23 cellular contexts compared by ENCODE assay signal in the genomic region with DNA sequence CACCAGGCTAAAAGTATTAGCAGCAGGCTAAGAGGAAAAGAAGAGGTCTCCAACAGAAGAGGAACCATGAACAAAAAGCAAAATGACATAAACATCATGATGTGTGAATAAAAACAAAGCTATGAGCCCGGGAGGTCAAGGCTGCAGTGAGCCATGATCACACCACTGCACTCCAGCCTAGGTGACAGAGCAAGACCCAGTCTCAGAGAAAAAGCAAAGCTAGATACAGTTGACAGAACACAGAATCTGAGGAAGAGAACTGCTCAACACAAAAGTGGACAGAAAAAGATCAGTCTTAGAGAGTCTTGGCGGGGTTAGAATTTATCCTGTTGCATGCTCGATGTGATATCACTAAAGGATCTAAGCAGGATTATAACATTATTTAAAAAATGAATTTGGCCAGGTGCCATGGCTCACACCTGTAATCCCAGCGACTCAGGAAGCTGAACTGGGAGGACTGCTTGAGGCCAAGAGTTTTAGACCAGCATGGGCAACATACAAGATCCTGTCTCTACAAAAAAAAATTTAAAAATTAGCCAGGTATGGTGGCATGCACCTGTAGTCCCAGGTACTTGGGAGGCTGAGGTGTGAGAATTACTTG. TPM values are rescaled to one million over a fixed set of nuclear protein-coding genes. Genes with fewer than 3 reads are reported as not detected.
A peak's percentile ranks its signal among the peaks of the same experiment; 100 is the strongest.
DNase-seq lines count a peak whose midpoint lies in the region; ATAC-seq, FAIRE-seq and TF ChIP-seq lines count a peak whose summit lies in the region.
"Had no signal": no experiment of that assay in that cellular context is flagged by ENCODE, and none has a peak within 500 bp of the region (broad histone marks: within the 10 kb centered on the region; RNA-seq: fewer than 3 reads in every experiment).

No MANE protein-coding gene starts in this region.

- POLR2A ChIA-PET in HepG2 (lab: Yijun Ruan, JAX) = interaction anchor here (0.5 to 3.3 kb wide), 7 partner anchors 30 to 86 kb away, joined by 3 to 28 read pairs (median 6); a partner anchor contains a TSS

- ATAC-seq in heart left ventricle (no peak), HepG2 (peak; percentile 85), mucosa of descending colon (no peak)
- ATAC-seq: activated CD4-positive, CD25-positive, alpha-beta regulatory T cell treated with anti-CD3 and anti-CD28 coated beads, Interleukin-2, amount 50 U/mL, for 24 hours; activated naive CD4-positive, alpha-beta T cell treated with anti-CD3 and anti-CD28 coated beads, Interleukin-2, amount 50 U/mL, for 72 hours had no signal

- TF ChIP-seq POLR2A in heart left ventricle (IDR thresholded peaks at IDR 0.05) = no peak
- TF ChIP-seq POLR2A in HepG2 (IDR thresholded peaks at IDR 0.05; ENCODE audit: insufficient read depth in 1 of 2, low read depth in 2 of 2, low read length in 2 of 2) = no peak
- no peak for TF ChIP-seq POLR2A in uterus (IDR thresholded peaks at IDR 0.05)

- TF ChIP-seq EP300 in HepG2 (IDR thresholded peaks at IDR 0.05; ENCODE audit: low read depth in 2 of 2, low read length in 2 of 2) (no peak), HepG2 (CRISPR knock-in tag; IDR thresholded peaks at IDR 0.05; ENCODE audit: borderline replicate concordance) (0 out of 2 replicates have a peak, but pooled peaks have one; percentile 1)

- H3K27ac ChIP-seq in heart left ventricle (peak overlapping the region in 10 of 12 donors; percentile 13 to 87 (median 77)), VCaP (peak overlapping the region; percentile 92), HepG2 (ENCODE audit: extremely low read length, insufficient read depth, low read length) (peak overlapping the region; percentile 78), uterus (peak overlapping the region; percentile 75 to 88)

- H3K4me3 ChIP-seq in heart left ventricle (no peak overlapping the region), HepG2 (replicated peaks in 1 of 3; ENCODE audit: insufficient read depth in 1 of 3, low read depth in 2 of 3, low read length in 3 of 3) (no peak overlapping the region), uterus (no peak overlapping the region), mucosa of descending colon (no peak overlapping the region)
- H3K4me3 ChIP-seq: left lung, right lobe of liver had no signal

- peaks cover 40% of the 10 kb centered on the region for H3K79me2 ChIP-seq in HepG2 (ENCODE audit: insufficient read depth, low read length)

- no peaks in the 10 kb centered on the region for H4K20me1 ChIP-seq in HepG2 (ENCODE audit: insufficient read depth, low read length)

- H3K9me3 ChIP-seq in heart left ventricle (peaks cover 0 to 7% (median 0%) of the 10 kb centered on the region in 12 donors), HepG2 (ENCODE audit: low read length) (no peaks in the 10 kb centered on the region), uterus (no peaks in the 10 kb centered on the region), mucosa of descending colon (no peaks in the 10 kb centered on the region)
- H3K9me3 ChIP-seq: left lung, right lobe of liver had no signal

- H3K4me1 ChIP-seq in heart left ventricle (peaks cover 0 to 52% (median 47%) of the 10 kb centered on the region in 12 donors), HepG2 (ENCODE audit: insufficient read depth, low read length) (peaks cover 65% of the 10 kb centered on the region), uterus (no peaks in the 10 kb centered on the region), mucosa of descending colon (ENCODE audit: low read depth) (peaks cover 4% of the 10 kb centered on the region)

- CTCF ChIA-PET in HepG2 (lab: Yijun Ruan, JAX; ENCODE audit: low intra/inter-chr PET ratio, low total read pairs) = no interaction called here

- H3K4me2 ChIP-seq in HepG2 (ENCODE audit: low read depth, low read length) = peak overlapping the region; percentile 72

- H2AFZ ChIP-seq in HepG2 (ENCODE audit: low read length) = no peak overlapping the region

- H3K9ac ChIP-seq in HepG2 (ENCODE audit: insufficient read depth, low read depth, low read length) = peak overlapping the region; percentile 10; the same call in 1 of the 2 replicates

- BruUV-seq in HepG2 (replicated peaks; lab: Mats Ljungman, UMichigan) = no TSS peak

- H3K27me3 ChIP-seq in heart left ventricle (no peaks in the 10 kb centered on the region), HepG2 (ENCODE audit: control insufficient read depth in 1 of 2, insufficient read depth in 2 of 2, low read length in 2 of 2) (no peaks in the 10 kb centered on the region; a peak in 1 of 5 replicates), uterus (no peaks in the 10 kb centered on the region)
- H3K27me3 ChIP-seq: left lung, right lobe of liver had no signal

- FAIRE-seq in HepG2 (lab: Jason Lieb, UNC) = no peak
- FAIRE-seq: H1, urothelium cell line had no signal

- peaks cover 0 to 41% (median 23%) of the 10 kb centered on the region in 9 donors for H3K36me3 ChIP-seq in heart left ventricle
- peaks cover 0 to 9% of the 10 kb centered on the region in 2 experiments; a peak in 1 of 5 replicates for H3K36me3 ChIP-seq in HepG2 (replicated peaks in 1 of 2; ENCODE audit: control insufficient read depth in 1 of 2, insufficient read depth in 2 of 2, low read length in 2 of 2)
- no peaks in the 10 kb centered on the region for H3K36me3 ChIP-seq in uterus
- no peaks in the 10 kb centered on the region for H3K36me3 ChIP-seq in mucosa of descending colon (ENCODE audit: low read depth)
- H3K36me3 ChIP-seq: right lobe of liver had no signal

- no peak for DNase-seq in heart left ventricle
- no peak for DNase-seq in cardiac septum (ENCODE audit: low spot score)
- peak; percentile 34 for DNase-seq in HepG2 (ENCODE audit: low spot score)
- no peak for DNase-seq in uterus
- DNase-seq in activated CD4-positive, alpha-beta T cell treated with anti-CD3 and anti-CD28 coated beads for 48 hours = no peak
- no peak for DNase-seq in mucosa of descending colon
- no peak for DNase-seq in OCI-M2 (lab: John Stamatoyannopoulos, UW; ENCODE audit: unreplicated experiment)
- DNase-seq: activated T-cell treated with anti-CD3 and anti-CD28 coated beads for 4 hours; cerebellar nuclear complex; hypothalamus; KBM-7; left lung; naive B cell; NCI-H1436; NCI-H446; OCI-M1; right lobe of liver; stimulated activated CD4-positive, alpha-beta T cell treated with anti-CD3 and anti-CD28 coated beads, Interleukin-4, amount 100 ng/mL, for 4 hours had no signal

- WGBS in heart left ventricle, 4 donors = 66 to 75% (median 68%) methylated on average over 4 of the region's 4 CpGs
- 54% methylated on average over 4 of the region's 4 CpGs for WGBS in HepG2 (ENCODE audit: low lambda C conversion rate)

- intact Hi-C loops in heart left ventricle (cut with DNase I) = loop anchor here in 2 of 10 donors (2.0 to 5.0 kb wide), 2 partner anchors 35 to 48 kb away; no protein-coding TSS in a partner anchor
- intact Hi-C loops in cardiac septum (cut with DNase I) = no loop called here
- intact Hi-C loops in HepG2 (cut with micrococcal nuclease; ENCODE audit: unreplicated experiment) = no loop called here
- intact Hi-C loops in uterus (cut with DNase I; ENCODE audit: low total_unique reads) = no loop called here
- intact Hi-C loops in mucosa of descending colon (cut with DNase I, micrococcal nuclease) = no loop called here

- in situ Hi-C loops in HepG2 (cut with HindIII; ENCODE audit: extremely low pct_ligation_motif_present, low pct_unique_long_range_greater_than_20kb) = no loop called here

- TF ChIP-seq RAD21 in HepG2 (CRISPR knock-in tag; IDR thresholded peaks at IDR 0.05) = no peak

- TF ChIP-seq CTCF in heart left ventricle (IDR thresholded peaks at IDR 0.05) = no peak
- TF ChIP-seq CTCF in VCaP (conservative IDR thresholded peaks at IDR 0.05) = no peak
- TF ChIP-seq CTCF in HepG2 (CRISPR knock-in tag; IDR thresholded peaks at IDR 0.05) = no peak
- TF ChIP-seq CTCF in uterus (IDR thresholded peaks at IDR 0.05) = no peak
- TF ChIP-seq CTCF in mucosa of descending colon (IDR thresholded peaks at IDR 0.05) = no peak

TF ChIP-seq in HepG2, 621 proteins besides CTCF, POLR2A, EP300 and RAD21 (continues in another document):
- 0 out of 2 replicates have a peak, but pooled peaks have one; percentile 11 for TF ChIP-seq HMG20A (CRISPR knock-in tag; IDR thresholded peaks at IDR 0.05; ENCODE audit: borderline replicate concordance)
- TF ChIP-seq ZNF367 (CRISPR knock-in tag; IDR thresholded peaks at IDR 0.05; ENCODE audit: borderline replicate concordance) = no peak

RNA-seq across cellular contexts. Expression of a gene that starts 37.5 kb away (rescaled TPM):
- total RNA-seq in heart left ventricle (10 to 100 TPM; 32.0 to 70.6 (median 49.1) TPM), cardiac septum (94.0 TPM), HepG2 (2016; rRNA removed; fragmentation: Illumina TruSeq; extraction: Trizol) (40.6 and 51.5 TPM in 2 replicates), uterus (100 to 1,000 TPM in 2 of 4 donors, 10 to 100 TPM in 2; 12.3 to 134 (median 99.4) TPM), mucosa of descending colon (100 to 1,000 TPM in 2 of 3 donors, 10 to 100 TPM in 1; 84.9 to 105 (median 105) TPM)
- polyA plus RNA-seq in heart left ventricle (10 to 100 TPM; 26.2 to 38.9 TPM), HepG2 (2011; rRNA removed) (53.3 and 55.2 TPM in 2 replicates)
- 14.0 and 14.6 TPM in 2 replicates for total RNA-seq in HepG2 (2016; cell fraction: cytosol; rRNA removed; fragmentation: Illumina TruSeq; extraction: Trizol; ENCODE audit: low read depth)
- total RNA-seq in HepG2 (2016; cell fraction: insoluble cytoplasmic fraction; rRNA removed; fragmentation: Illumina TruSeq; extraction: Trizol) = 41.6 and 53.9 TPM in 2 replicates
- 20.7 and 21.7 TPM in 2 replicates for total RNA-seq in HepG2 (2016; cell fraction: membrane; rRNA removed; fragmentation: Illumina TruSeq; extraction: Trizol)
- total RNA-seq in HepG2 (2016; cell fraction: nucleus; rRNA removed; fragmentation: Illumina TruSeq; extraction: Trizol) = 45.1 and 47.6 TPM in 2 replicates
- 31.0 and 44.8 TPM in 2 replicates for polyA plus RNA-seq in HepG2 (2011; cell fraction: cytosol; rRNA removed)
- polyA plus RNA-seq in HepG2 (2011; cell fraction: nucleus; rRNA removed) = 26.5 and 38.0 TPM in 2 replicates
- 47.1 and 62.0 TPM in 2 replicates for polyA plus RNA-seq in HepG2 (2012)
- 4.3 and 4.4 TPM in 2 replicates for polyA plus RNA-seq in HepG2 (2016; cell fraction: cytosol; fragmentation: Illumina TruSeq; extraction: Trizol; ENCODE audit: low read depth)
- 49.2 and 49.9 TPM in 2 replicates for polyA plus RNA-seq in HepG2 (2016; cell fraction: insoluble cytoplasmic fraction; fragmentation: Illumina TruSeq; extraction: Trizol; ENCODE audit: low read depth)
- polyA plus RNA-seq in HepG2 (2016; cell fraction: membrane; fragmentation: Illumina TruSeq; extraction: Trizol; ENCODE audit: low read depth) = 12.7 and 13.5 TPM in 2 replicates
- 51.3 and 57.2 TPM in 2 replicates for polyA plus RNA-seq in HepG2 (2016; cell fraction: nucleus; fragmentation: Illumina TruSeq; extraction: Trizol; ENCODE audit: insufficient read depth, low read depth)
- 48.0 and 50.4 TPM in 2 replicates for polyA minus RNA-seq in HepG2 (2011; rRNA and poly(A)+ RNA removed; ENCODE audit: low replicate concordance)
- 38.7 and 41.0 TPM in 2 replicates for polyA minus RNA-seq in HepG2 (2011; cell fraction: cytosol; rRNA and poly(A)+ RNA removed)
- polyA minus RNA-seq in HepG2 (2011; cell fraction: nucleus; rRNA and poly(A)+ RNA removed) = 71.3 and 106 TPM in 2 replicates
